Comparison of ENCODE assay signal across 8 cellular contexts in the genomic region with DNA sequence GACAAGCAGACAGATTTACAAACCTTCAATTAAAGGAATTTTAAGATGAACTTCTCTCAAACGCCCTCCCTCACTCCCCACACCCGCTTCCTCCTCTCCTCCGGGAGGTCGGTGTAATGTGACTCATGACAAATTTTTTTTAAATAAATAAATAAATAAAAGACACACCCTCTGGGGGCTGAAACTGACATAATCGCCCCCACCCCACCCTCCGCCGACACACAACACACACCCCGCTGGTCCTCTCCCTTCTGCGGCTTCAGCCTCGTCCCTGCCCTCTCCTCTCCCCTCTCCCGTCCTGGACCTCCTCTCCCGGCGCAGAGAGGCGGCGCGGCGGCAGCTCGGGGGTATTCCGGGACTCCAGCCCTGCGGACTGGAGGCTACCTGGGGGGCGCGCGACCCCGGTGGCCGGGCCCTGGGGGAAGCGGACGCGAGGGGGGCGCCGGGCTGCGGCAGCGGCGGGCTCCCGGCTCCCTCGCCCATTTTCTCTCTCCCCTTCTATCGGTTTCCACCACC. TPM values are rescaled to one million over a fixed set of nuclear protein-coding genes. Genes with fewer than 3 reads are reported as not detected.
DNase-seq lines count a peak whose midpoint lies in the region; ATAC-seq, FAIRE-seq and TF ChIP-seq lines count a peak whose summit lies in the region.

No MANE protein-coding gene starts in this region.

- H3K4me1 Mint-ChIP-seq in T-helper 1 cell treated with Interleukin-12 subunit alpha and Interleukin-12 subunit beta and Interleukin-4 antibody, amounts not matched to agents 30 μg/mL and 1 μg/mL, for 36 hours (ENCODE audit: low read depth): peaks cover 30% of the 10 kb centered on the region
- peaks cover 11% of the 10 kb centered on the region for H3K4me1 Mint-ChIP-seq in astrocyte (ENCODE audit: low read depth, unreplicated experiment)

- no peak for TF ChIP-seq EP300 in sigmoid colon (IDR thresholded peaks at IDR 0.05)

- H3K4me1 ChIP-seq in BLaER1 (peaks cover 40% of the 10 kb centered on the region), astrocyte (ENCODE audit: insufficient read depth, low read length) (peaks cover 15% of the 10 kb centered on the region), sigmoid colon (peaks cover 0 to 40% (median 35%) of the 10 kb centered on the region in 4 donors)

- no peak for TF ChIP-seq CTCF in astrocyte (IDR thresholded peaks at IDR 0.05; ENCODE audit: insufficient read depth, low read depth, low read length)
- TF ChIP-seq CTCF in sigmoid colon (IDR thresholded peaks at IDR 0.05): no peak

- peaks cover 55% of the 10 kb centered on the region for H3K79me2 ChIP-seq in astrocyte (ENCODE audit: insufficient read depth, low read length)

- H3K4me2 ChIP-seq in BLaER1 (peak overlapping the region; percentile 93), astrocyte (ENCODE audit: low read length) (peak overlapping the region; percentile 86)

- H3K9me3 ChIP-seq in BLaER1: no peaks in the 10 kb centered on the region
- H3K9me3 ChIP-seq in astrocyte (ENCODE audit: insufficient read depth, low read depth, low read length): no peaks in the 10 kb centered on the region
- H3K9me3 ChIP-seq in sigmoid colon: no peaks in the 10 kb centered on the region

- peak overlapping the region; percentile 96 for H3K4me3 Mint-ChIP-seq in T-helper 1 cell treated with Interleukin-12 subunit alpha and Interleukin-12 subunit beta and Interleukin-4 antibody, amounts not matched to agents 30 μg/mL and 1 μg/mL, for 36 hours
- H3K4me3 Mint-ChIP-seq in astrocyte (ENCODE audit: unreplicated experiment): peak overlapping the region; percentile 96

- H3K27ac Mint-ChIP-seq in T-helper 1 cell treated with Interleukin-12 subunit alpha and Interleukin-12 subunit beta and Interleukin-4 antibody, amounts not matched to agents 30 μg/mL and 1 μg/mL, for 36 hours: peak overlapping the region; percentile 99
- peak overlapping the region; percentile 91 for H3K27ac Mint-ChIP-seq in astrocyte (ENCODE audit: unreplicated experiment)

- ATAC-seq in GM19395 (IDR thresholded peaks at IDR 0.05; ENCODE audit: unreplicated experiment): peak; percentile 19

- peaks cover 17% of the 10 kb centered on the region for H3K27me3 Mint-ChIP-seq in T-helper 1 cell treated with Interleukin-12 subunit alpha and Interleukin-12 subunit beta and Interleukin-4 antibody, amounts not matched to agents 30 μg/mL and 1 μg/mL, for 36 hours (ENCODE audit: low read depth)
- H3K27me3 Mint-ChIP-seq in astrocyte (ENCODE audit: low read depth, unreplicated experiment): no peaks in the 10 kb centered on the region

- peak; percentile 55 for DNase-seq in HK-2 (ENCODE audit: unreplicated experiment)
- peak; percentile 66 for DNase-seq in astrocyte (ENCODE audit: low read depth)
- DNase-seq in hypothalamus (lab: John Stamatoyannopoulos, UW): peak in 39 of 51 donors; percentile 14 to 85 (median 45)
- peak; percentile 81 for DNase-seq in sigmoid colon
- DNase-seq in COR-L47 (lab: John Stamatoyannopoulos, UW): no peak

- H3K36me3 ChIP-seq in BLaER1 (peaks cover 7% of the 10 kb centered on the region; the same call in 1 of the 2 replicates), astrocyte (ENCODE audit: insufficient read depth, low read length) (no peaks in the 10 kb centered on the region), sigmoid colon (no peaks in the 10 kb centered on the region)

- intact Hi-C loops in sigmoid colon (cut with DNase I): loop anchor here (5.0 kb wide), 1 partner anchor 133 kb away; no protein-coding TSS in a partner anchor

- H3K27ac ChIP-seq in BLaER1 (peak overlapping the region; percentile 95), astrocyte (ENCODE audit: low read depth, low read length) (peak overlapping the region; percentile 94), sigmoid colon (peak overlapping the region; percentile 91 to 98 (median 94))

- H3K9me3 Mint-ChIP-seq in T-helper 1 cell treated with Interleukin-12 subunit alpha and Interleukin-12 subunit beta and Interleukin-4 antibody, amounts not matched to agents 30 μg/mL and 1 μg/mL, for 36 hours: no peaks in the 10 kb centered on the region
- no peaks in the 10 kb centered on the region for H3K9me3 Mint-ChIP-seq in astrocyte (ENCODE audit: unreplicated experiment)

- 1% methylated on average over 36 of the region's 36 CpGs for WGBS in sigmoid colon, 2 donors

- TF ChIP-seq POLR2A in sigmoid colon (IDR thresholded peaks at IDR 0.05): no peak

- peak overlapping the region; percentile 68 for H2AFZ ChIP-seq in astrocyte (ENCODE audit: low read depth, low read length)

- H3K4me3 ChIP-seq in BLaER1 (peak overlapping the region; percentile 94), astrocyte (ENCODE audit: insufficient read depth, low read depth, low read length) (peak overlapping the region; percentile 93), sigmoid colon (peak overlapping the region; percentile 71 to 96 (median 79))

- peaks cover 9% of the 10 kb centered on the region for H3K36me3 Mint-ChIP-seq in T-helper 1 cell treated with Interleukin-12 subunit alpha and Interleukin-12 subunit beta and Interleukin-4 antibody, amounts not matched to agents 30 μg/mL and 1 μg/mL, for 36 hours (ENCODE audit: low read depth)
- no peaks in the 10 kb centered on the region for H3K36me3 Mint-ChIP-seq in astrocyte (ENCODE audit: low read depth, unreplicated experiment)

- H4K20me1 ChIP-seq in BLaER1 (peaks cover 54% of the 10 kb centered on the region), astrocyte (ENCODE audit: insufficient read depth, low read length) (peaks cover 45% of the 10 kb centered on the region)

- no peak for FAIRE-seq in astrocyte (lab: Jason Lieb, UNC)

- H3K27me3 ChIP-seq in BLaER1 (no peaks in the 10 kb centered on the region), astrocyte (ENCODE audit: insufficient read depth, low read length) (no peaks in the 10 kb centered on the region), sigmoid colon (no peaks in the 10 kb centered on the region)

- H3K9ac ChIP-seq in BLaER1: peak overlapping the region; percentile 97
- peak overlapping the region; percentile 94 for H3K9ac ChIP-seq in astrocyte (ENCODE audit: low read length)

RNA-seq across cellular contexts. Expression of gene ABI1, which starts 0.7 kb away (rescaled TPM):
- total RNA-seq in astrocyte (58.8 and 65.1 TPM in 2 replicates), sigmoid colon (10 to 100 TPM; 37.3 to 47.8 (median 42.7) TPM)
- polyA plus RNA-seq in sigmoid colon: 10 to 100 TPM; 30.4 to 49.0 (median 45.6) TPM
